In the genomic region with DNA sequence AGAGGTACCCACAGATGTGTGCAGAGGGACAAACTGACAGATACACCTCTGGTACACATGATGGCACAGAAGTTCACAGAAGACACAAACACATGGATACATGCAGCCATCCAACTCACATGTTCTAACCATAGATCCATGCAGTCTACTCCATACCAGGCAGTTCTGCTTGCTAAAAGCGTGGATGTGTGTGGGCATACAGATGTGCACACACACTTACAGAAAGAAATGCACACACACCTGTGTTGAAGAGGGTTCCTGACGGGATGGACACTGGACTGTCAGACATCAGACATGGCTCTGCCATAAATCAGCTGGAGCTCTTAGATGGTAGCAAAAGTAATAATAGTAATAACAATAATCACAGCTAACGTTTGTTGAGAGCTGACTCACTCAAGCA, we compare ENCODE assay signal across 26 cellular contexts. TPM values are rescaled to one million over a fixed set of nuclear protein-coding genes. Genes with fewer than 3 reads are reported as not detected.
DNase-seq lines count a peak whose midpoint lies in the region; ATAC-seq and TF ChIP-seq lines count a peak whose summit lies in the region.
"Had no signal": no experiment of that assay in that cellular context is flagged by ENCODE, and none has a peak within 500 bp of the region (broad histone marks: within the 10 kb centered on the region; RNA-seq: fewer than 3 reads in every experiment).

No MANE protein-coding gene starts in this region.

- no peaks in the 10 kb centered on the region for H3K9me3 Mint-ChIP-seq in activated CD4-positive, alpha-beta memory T cell treated with anti-CD3 and anti-CD28 coated beads for 36 hours
- no peaks in the 10 kb centered on the region for H3K9me3 Mint-ChIP-seq in activated CD4-positive, alpha-beta memory T cell treated with anti-CD3 and anti-CD28 coated beads, Interleukin-2, amount 10 ng/mL, durations not matched to agents 7 days and 5 days
- H3K9me3 Mint-ChIP-seq in CD8-positive, alpha-beta T cell: no peaks in the 10 kb centered on the region
- H3K9me3 Mint-ChIP-seq in activated T-helper 2 cell treated with anti-CD3 and anti-CD28 coated beads, Interferon-gamma antibody, Interleukin-2, Interleukin-4, amounts not matched to agents 10 μg/mL and 5 μg/mL and 100 μg/mL, durations not matched to agents 14 hours and 24 hours and 36 hours: no peaks in the 10 kb centered on the region
- H3K9me3 Mint-ChIP-seq in naive thymus-derived CD8-positive, alpha-beta T cell: no peaks in the 10 kb centered on the region

- intact Hi-C loops in activated CD4-positive, alpha-beta memory T cell treated with anti-CD3 and anti-CD28 coated beads for 36 hours (cut with micrococcal nuclease): loop anchor here (5.0 kb wide), 2 partner anchors 157 to 217 kb away; a partner anchor contains a TSS
- intact Hi-C loops in CD8-positive, alpha-beta T cell (cut with DNase I, micrococcal nuclease): loop anchor here (5.0 kb wide), 5 partner anchors 38 to 287 kb away; a partner anchor contains a TSS
- intact Hi-C loops in activated T-helper 2 cell treated with anti-CD3 and anti-CD28 coated beads, Interferon-gamma antibody, Interleukin-2, Interleukin-4, amounts not matched to agents 10 μg/mL and 5 μg/mL and 100 μg/mL, durations not matched to agents 14 hours and 24 hours and 36 hours (cut with micrococcal nuclease): no loop called here

- POLR2A ChIA-PET in activated CD4-positive, alpha-beta memory T cell treated with anti-CD3 and anti-CD28 coated beads for 36 hours (lab: Charles Lee): no interaction called here
- POLR2A ChIA-PET in activated CD4-positive, alpha-beta memory T cell treated with anti-CD3 and anti-CD28 coated beads, Interleukin-2, amount 10 ng/mL, durations not matched to agents 7 days and 5 days (lab: Charles Lee): interaction anchor here (0.9 kb wide), 1 partner anchor 66 kb away, joined by 4 read pairs; no protein-coding TSS in a partner anchor
- POLR2A ChIA-PET in CD8-positive, alpha-beta T cell (lab: Charles Lee): interaction anchor here (1.3 to 17.6 kb wide), 2 partner anchors 40 to 52 kb away, joined by 3 to 666 read pairs; a partner anchor contains a TSS
- POLR2A ChIA-PET in naive thymus-derived CD8-positive, alpha-beta T cell (lab: Charles Lee): interaction anchor here (28.3 kb wide), 1 partner anchor 36 kb away, joined by 2161 read pairs; a partner anchor contains a TSS

- H3K4me1 Mint-ChIP-seq in activated CD4-positive, alpha-beta memory T cell treated with anti-CD3 and anti-CD28 coated beads for 36 hours (ENCODE audit: low read depth): peaks cover 20% of the 10 kb centered on the region
- H3K4me1 Mint-ChIP-seq in activated CD4-positive, alpha-beta memory T cell treated with anti-CD3 and anti-CD28 coated beads, Interleukin-2, amount 10 ng/mL, durations not matched to agents 7 days and 5 days: peaks cover 35% of the 10 kb centered on the region
- peaks cover 38% of the 10 kb centered on the region for H3K4me1 Mint-ChIP-seq in CD8-positive, alpha-beta T cell (ENCODE audit: low read depth)
- peaks cover 20% of the 10 kb centered on the region for H3K4me1 Mint-ChIP-seq in activated T-helper 2 cell treated with anti-CD3 and anti-CD28 coated beads, Interferon-gamma antibody, Interleukin-2, Interleukin-4, amounts not matched to agents 10 μg/mL and 5 μg/mL and 100 μg/mL, durations not matched to agents 14 hours and 24 hours and 36 hours (ENCODE audit: low read depth)
- peaks cover 20 to 50% (median 45%) of the 10 kb centered on the region in 4 donors for H3K4me1 Mint-ChIP-seq in naive thymus-derived CD8-positive, alpha-beta T cell

- no peaks in the 10 kb centered on the region for H3K27me3 Mint-ChIP-seq in activated CD4-positive, alpha-beta memory T cell treated with anti-CD3 and anti-CD28 coated beads for 36 hours
- H3K27me3 Mint-ChIP-seq in activated CD4-positive, alpha-beta memory T cell treated with anti-CD3 and anti-CD28 coated beads, Interleukin-2, amount 10 ng/mL, durations not matched to agents 7 days and 5 days: no peaks in the 10 kb centered on the region
- H3K27me3 Mint-ChIP-seq in CD8-positive, alpha-beta T cell (ENCODE audit: low read depth): no peaks in the 10 kb centered on the region
- no peaks in the 10 kb centered on the region for H3K27me3 Mint-ChIP-seq in activated T-helper 2 cell treated with anti-CD3 and anti-CD28 coated beads, Interferon-gamma antibody, Interleukin-2, Interleukin-4, amounts not matched to agents 10 μg/mL and 5 μg/mL and 100 μg/mL, durations not matched to agents 14 hours and 24 hours and 36 hours (ENCODE audit: low read depth)
- no peaks in the 10 kb centered on the region for H3K27me3 Mint-ChIP-seq in naive thymus-derived CD8-positive, alpha-beta T cell

- H3K36me3 ChIP-seq in CD8-positive, alpha-beta T cell (ENCODE audit: insufficient read depth, low read length): peaks cover 26% of the 10 kb centered on the region

- peaks cover 29% of the 10 kb centered on the region for H3K4me1 ChIP-seq in CD8-positive, alpha-beta T cell (ENCODE audit: insufficient read depth, low read length)

- H3K27ac ChIP-seq in CD8-positive, alpha-beta T cell (ENCODE audit: low read depth, low read length): no peak overlapping the region

- no peaks in the 10 kb centered on the region for H3K9me3 ChIP-seq in CD8-positive, alpha-beta T cell (ENCODE audit: low read length)

- H3K4me3 Mint-ChIP-seq in activated CD4-positive, alpha-beta memory T cell treated with anti-CD3 and anti-CD28 coated beads for 36 hours: no peak overlapping the region
- no peak overlapping the region for H3K4me3 Mint-ChIP-seq in activated CD4-positive, alpha-beta memory T cell treated with anti-CD3 and anti-CD28 coated beads, Interleukin-2, amount 10 ng/mL, durations not matched to agents 7 days and 5 days
- no peak overlapping the region for H3K4me3 Mint-ChIP-seq in CD8-positive, alpha-beta T cell
- no peak overlapping the region for H3K4me3 Mint-ChIP-seq in activated T-helper 2 cell treated with anti-CD3 and anti-CD28 coated beads, Interferon-gamma antibody, Interleukin-2, Interleukin-4, amounts not matched to agents 10 μg/mL and 5 μg/mL and 100 μg/mL, durations not matched to agents 14 hours and 24 hours and 36 hours (ENCODE audit: low read depth)
- no peak overlapping the region for H3K4me3 Mint-ChIP-seq in naive thymus-derived CD8-positive, alpha-beta T cell

- H3K4me3 ChIP-seq in CD8-positive, alpha-beta T cell (ENCODE audit: low read depth, low read length): no peak overlapping the region

- no peak for ATAC-seq in CD8-positive, alpha-beta T cell
- ATAC-seq in naive thymus-derived CD8-positive, alpha-beta T cell: no peak
- ATAC-seq in HG03439 (IDR thresholded peaks at IDR 0.05; ENCODE audit: unreplicated experiment): no peak
- ATAC-seq: Right ventricle myocardium inferior had no signal

- TF ChIP-seq CTCF in CD8-positive, alpha-beta T cell (IDR thresholded peaks at IDR 0.05): no peak

- CTCF ChIA-PET in activated CD4-positive, alpha-beta memory T cell treated with anti-CD3 and anti-CD28 coated beads for 36 hours (lab: Charles Lee): interaction anchor here (1.1 to 23.7 kb wide), 2 partner anchors 45 to 91 kb away, joined by 5 to 886 read pairs; a partner anchor contains a TSS
- CTCF ChIA-PET in activated CD4-positive, alpha-beta memory T cell treated with anti-CD3 and anti-CD28 coated beads, Interleukin-2, amount 10 ng/mL, durations not matched to agents 7 days and 5 days (lab: Charles Lee): interaction anchor here (0.5 to 21.0 kb wide), 3 partner anchors 42 to 93 kb away, joined by 3 to 883 read pairs (median 4); a partner anchor contains a TSS
- CTCF ChIA-PET in CD8-positive, alpha-beta T cell (lab: Charles Lee): interaction anchor here (2.0 to 27.4 kb wide), 2 partner anchors 40 kb away, joined by 8 to 844 read pairs; a partner anchor contains a TSS

- no peak for DNase-seq in activated CD4-positive, alpha-beta memory T cell treated with anti-CD3 and anti-CD28 coated beads for 36 hours
- no peak for DNase-seq in activated CD4-positive, alpha-beta memory T cell treated with anti-CD3 and anti-CD28 coated beads, Interleukin-2, amount 10 ng/mL, durations not matched to agents 7 days and 5 days
- no peak for DNase-seq in CD8-positive, alpha-beta T cell
- DNase-seq in activated T-helper 2 cell treated with anti-CD3 and anti-CD28 coated beads, Interferon-gamma antibody, Interleukin-2, Interleukin-4, amounts not matched to agents 10 μg/mL and 5 μg/mL and 100 μg/mL, durations not matched to agents 14 hours and 24 hours and 36 hours (ENCODE audit: low spot score): no peak
- DNase-seq in naive thymus-derived CD8-positive, alpha-beta T cell: no peak
- DNase-seq in NCI-H345 treated with DMSO at 0.1 percent for 48 hours (lab: John Stamatoyannopoulos, UW; ENCODE audit: unreplicated experiment) (no peak), NCI-H1092 treated with DMSO at 0.1 percent for 48 hours (lab: John Stamatoyannopoulos, UW) (no peak)
- DNase-seq: 8988T, C1 segment of cervical spinal cord, DMS53, EL, GF-D8, GOT3, HCEC 1CT, Karpas-422, MV-4-11, NCI-H1417, NCI-H1694 treated with DMSO at 0.1 percent for 48 hours, NCI-H2081 treated with DMSO at 0.1 percent for 48 hours, NCI-H2171 treated with DMSO at 0.1 percent for 48 hours, NCI-H446, NCI-H526 treated with DMSO at 0.1 percent for 48 hours had no signal

- H3K27me3 ChIP-seq in CD8-positive, alpha-beta T cell (ENCODE audit: insufficient read depth, low read length): no peaks in the 10 kb centered on the region

- peak overlapping the region; percentile 36 for H3K27ac Mint-ChIP-seq in activated CD4-positive, alpha-beta memory T cell treated with anti-CD3 and anti-CD28 coated beads for 36 hours
- no peak overlapping the region for H3K27ac Mint-ChIP-seq in activated CD4-positive, alpha-beta memory T cell treated with anti-CD3 and anti-CD28 coated beads, Interleukin-2, amount 10 ng/mL, durations not matched to agents 7 days and 5 days
- peak overlapping the region; percentile 7 for H3K27ac Mint-ChIP-seq in CD8-positive, alpha-beta T cell
- H3K27ac Mint-ChIP-seq in activated T-helper 2 cell treated with anti-CD3 and anti-CD28 coated beads, Interferon-gamma antibody, Interleukin-2, Interleukin-4, amounts not matched to agents 10 μg/mL and 5 μg/mL and 100 μg/mL, durations not matched to agents 14 hours and 24 hours and 36 hours: peak overlapping the region; percentile 21
- H3K27ac Mint-ChIP-seq in naive thymus-derived CD8-positive, alpha-beta T cell: peak overlapping the region in 9 of 10 donors; percentile 33 to 91 (median 60)

- H3K36me3 Mint-ChIP-seq in activated CD4-positive, alpha-beta memory T cell treated with anti-CD3 and anti-CD28 coated beads for 36 hours: peaks cover 20% of the 10 kb centered on the region
- H3K36me3 Mint-ChIP-seq in activated CD4-positive, alpha-beta memory T cell treated with anti-CD3 and anti-CD28 coated beads, Interleukin-2, amount 10 ng/mL, durations not matched to agents 7 days and 5 days (ENCODE audit: low read depth): peaks cover 50% of the 10 kb centered on the region
- peaks cover 51% of the 10 kb centered on the region for H3K36me3 Mint-ChIP-seq in CD8-positive, alpha-beta T cell
- peaks cover 41% of the 10 kb centered on the region for H3K36me3 Mint-ChIP-seq in activated T-helper 2 cell treated with anti-CD3 and anti-CD28 coated beads, Interferon-gamma antibody, Interleukin-2, Interleukin-4, amounts not matched to agents 10 μg/mL and 5 μg/mL and 100 μg/mL, durations not matched to agents 14 hours and 24 hours and 36 hours (ENCODE audit: low read depth)
- peaks cover 8 to 43% (median 10%) of the 10 kb centered on the region in 3 donors for H3K36me3 Mint-ChIP-seq in naive thymus-derived CD8-positive, alpha-beta T cell

RNA-seq across cellular contexts. Expression of a gene that starts 6.8 kb away (rescaled TPM):
- 100 to 1,000 TPM; 261 to 291 TPM for total RNA-seq in activated CD4-positive, alpha-beta memory T cell treated with anti-CD3 and anti-CD28 coated beads for 36 hours
- 1,000 to 10,000 TPM; 1,572 to 1,591 TPM for total RNA-seq in activated CD4-positive, alpha-beta memory T cell treated with anti-CD3 and anti-CD28 coated beads, Interleukin-2, amount 10 ng/mL, durations not matched to agents 7 days and 5 days
- total RNA-seq in CD8-positive, alpha-beta T cell: 100 to 1,000 TPM; 285 to 289 TPM
- total RNA-seq in activated T-helper 2 cell treated with anti-CD3 and anti-CD28 coated beads, Interferon-gamma antibody, Interleukin-2, Interleukin-4, amounts not matched to agents 10 μg/mL and 5 μg/mL and 100 μg/mL, durations not matched to agents 14 hours and 24 hours and 36 hours: 237 and 243 TPM in 2 replicates
- total RNA-seq in naive thymus-derived CD8-positive, alpha-beta T cell: 100 to 1,000 TPM; 772 to 847 TPM
- 1,000 to 10,000 TPM; 6,330 to 6,863 (median 6,804) TPM for polyA plus RNA-seq in naive thymus-derived CD8-positive, alpha-beta T cell
- total RNA-seq: M059J, SK-MEL-5 had no signal

RNA-seq across cellular contexts. Expression of a gene that starts 18.1 kb away (rescaled TPM):
- total RNA-seq in activated CD4-positive, alpha-beta memory T cell treated with anti-CD3 and anti-CD28 coated beads for 36 hours: 10 to 100 TPM; 24.5 to 26.1 TPM
- 10 to 100 TPM; 46.9 to 49.9 TPM for total RNA-seq in activated CD4-positive, alpha-beta memory T cell treated with anti-CD3 and anti-CD28 coated beads, Interleukin-2, amount 10 ng/mL, durations not matched to agents 7 days and 5 days
- 10 to 100 TPM; 28.6 to 33.8 TPM for total RNA-seq in CD8-positive, alpha-beta T cell
- 13.1 and 14.2 TPM in 2 replicates for total RNA-seq in activated T-helper 2 cell treated with anti-CD3 and anti-CD28 coated beads, Interferon-gamma antibody, Interleukin-2, Interleukin-4, amounts not matched to agents 10 μg/mL and 5 μg/mL and 100 μg/mL, durations not matched to agents 14 hours and 24 hours and 36 hours
- total RNA-seq in naive thymus-derived CD8-positive, alpha-beta T cell: 100 to 1,000 TPM; 121 to 129 TPM
- polyA plus RNA-seq in naive thymus-derived CD8-positive, alpha-beta T cell: 10 to 100 TPM in 2 of 3 donors, 1 to 10 TPM in 1; 9.1 to 14.7 (median 12.4) TPM

RNA-seq across cellular contexts. Expression of a gene that starts 29.4 kb away (rescaled TPM):
- 1 to 10 TPM; 1.3 to 1.6 TPM for total RNA-seq in activated CD4-positive, alpha-beta memory T cell treated with anti-CD3 and anti-CD28 coated beads for 36 hours
- 1 to 10 TPM; 1.9 to 4.3 TPM for total RNA-seq in activated CD4-positive, alpha-beta memory T cell treated with anti-CD3 and anti-CD28 coated beads, Interleukin-2, amount 10 ng/mL, durations not matched to agents 7 days and 5 days
- total RNA-seq in CD8-positive, alpha-beta T cell: 1 to 10 TPM in 1 of 2 experiments, under 1 TPM in 1; 0.33 to 1.0 TPM
- total RNA-seq in activated T-helper 2 cell treated with anti-CD3 and anti-CD28 coated beads, Interferon-gamma antibody, Interleukin-2, Interleukin-4, amounts not matched to agents 10 μg/mL and 5 μg/mL and 100 μg/mL, durations not matched to agents 14 hours and 24 hours and 36 hours: 0.32 and 0.98 TPM in 2 replicates
- under 1 TPM; 0.74 to 0.75 TPM for total RNA-seq in naive thymus-derived CD8-positive, alpha-beta T cell
- polyA plus RNA-seq in naive thymus-derived CD8-positive, alpha-beta T cell: under 1 TPM in 2 of 3 donors, not detected in 1; 0.07 to 0.55 TPM
- total RNA-seq: Right ventricle myocardium inferior, SK-MEL-5 had no signal

RNA-seq across cellular contexts. Expression of a gene that starts 44.7 kb away (rescaled TPM):
- 100 to 1,000 TPM; 305 to 320 TPM for total RNA-seq in activated CD4-positive, alpha-beta memory T cell treated with anti-CD3 and anti-CD28 coated beads for 36 hours
- total RNA-seq in activated CD4-positive, alpha-beta memory T cell treated with anti-CD3 and anti-CD28 coated beads, Interleukin-2, amount 10 ng/mL, durations not matched to agents 7 days and 5 days: 100 to 1,000 TPM; 662 to 665 TPM
- 100 to 1,000 TPM; 187 to 191 TPM for total RNA-seq in CD8-positive, alpha-beta T cell
- total RNA-seq in activated T-helper 2 cell treated with anti-CD3 and anti-CD28 coated beads, Interferon-gamma antibody, Interleukin-2, Interleukin-4, amounts not matched to agents 10 μg/mL and 5 μg/mL and 100 μg/mL, durations not matched to agents 14 hours and 24 hours and 36 hours: 437 TPM in 2 replicates
- 100 to 1,000 TPM; 250 to 255 TPM for total RNA-seq in naive thymus-derived CD8-positive, alpha-beta T cell
- 100 to 1,000 TPM; 805 to 925 (median 916) TPM for polyA plus RNA-seq in naive thymus-derived CD8-positive, alpha-beta T cell

RNA-seq across cellular contexts. Expression of a gene that starts 48.0 kb away (rescaled TPM):
- total RNA-seq in activated CD4-positive, alpha-beta memory T cell treated with anti-CD3 and anti-CD28 coated beads for 36 hours: not detected
- under 1 TPM in 1 of 2 experiments, not detected in 1; 0.18 TPM for total RNA-seq in activated CD4-positive, alpha-beta memory T cell treated with anti-CD3 and anti-CD28 coated beads, Interleukin-2, amount 10 ng/mL, durations not matched to agents 7 days and 5 days
- total RNA-seq in CD8-positive, alpha-beta T cell: 10 to 100 TPM in 1 of 2 experiments, 1 to 10 TPM in 1; 8.4 to 10.9 TPM
- total RNA-seq in activated T-helper 2 cell treated with anti-CD3 and anti-CD28 coated beads, Interferon-gamma antibody, Interleukin-2, Interleukin-4, amounts not matched to agents 10 μg/mL and 5 μg/mL and 100 μg/mL, durations not matched to agents 14 hours and 24 hours and 36 hours: not detected in 2 replicates
- 1 to 10 TPM; 2.1 to 2.4 TPM for total RNA-seq in naive thymus-derived CD8-positive, alpha-beta T cell
- polyA plus RNA-seq in naive thymus-derived CD8-positive, alpha-beta T cell: 1 to 10 TPM in 2 of 3 donors, under 1 TPM in 1; 0.42 to 6.3 (median 3.1) TPM
- total RNA-seq: M059J, SK-MEL-5 had no signal
